Comparison of ENCODE assay signal across 14 cellular contexts in the genomic region with DNA sequence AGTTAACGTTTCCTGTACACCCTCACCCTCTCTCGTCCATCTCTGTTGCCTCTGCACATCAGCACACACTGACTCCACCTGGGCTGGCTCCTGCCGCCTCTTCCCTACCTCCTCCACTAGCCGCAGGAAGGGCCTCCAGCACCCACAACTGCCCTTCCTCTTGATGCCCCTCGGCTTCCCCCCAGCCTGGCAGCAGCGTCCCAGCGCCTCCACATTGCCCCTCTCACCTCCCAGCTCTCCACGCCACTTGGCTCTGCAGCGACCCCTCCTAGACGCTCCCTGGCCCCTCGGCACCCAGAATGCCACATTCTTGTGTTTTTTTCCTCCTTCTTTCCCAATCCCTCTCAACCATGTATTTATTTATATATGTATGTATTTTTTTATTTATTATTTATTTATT.
DNase-seq lines count a peak whose midpoint lies in the region; TF ChIP-seq lines count a peak whose summit lies in the region.
"Had no signal": no experiment of that assay in that cellular context is flagged by ENCODE, and none has a peak within 500 bp of the region (broad histone marks: within the 10 kb centered on the region; RNA-seq: fewer than 3 reads in every experiment).

No MANE protein-coding gene starts in this region.

- H3K9me2 ChIP-seq in neural cell (ENCODE audit: insufficient read depth, low read length): no peaks in the 10 kb centered on the region

- H3K79me1 ChIP-seq in mesendoderm (ENCODE audit: low read length): no peaks in the 10 kb centered on the region

- H4K5ac ChIP-seq in mesendoderm (ENCODE audit: low read length): no peak overlapping the region

- H2BK5ac ChIP-seq in mesendoderm (ENCODE audit: low read length): no peak overlapping the region

- no peak overlapping the region for H2AK5ac ChIP-seq in mesendoderm (ENCODE audit: low read length)

- H3K4me1 ChIP-seq in endodermal cell (ENCODE audit: control insufficient read depth, insufficient read depth, low read length) (no peaks in the 10 kb centered on the region), mesendoderm (ENCODE audit: control insufficient read depth, low read depth, low read length) (no peaks in the 10 kb centered on the region)
- H3K4me1 ChIP-seq: Caco-2, HAP-1 had no signal

- H3K4me3 Mint-ChIP-seq in chondrocyte (ENCODE audit: unreplicated experiment) (no peak overlapping the region), endodermal cell (no peak overlapping the region)
- H3K4me3 Mint-ChIP-seq: CD4-positive, alpha-beta memory T cell; HFFc6 had no signal

- no peaks in the 10 kb centered on the region for H3K27me3 Mint-ChIP-seq in chondrocyte (ENCODE audit: low read depth)
- H3K27me3 Mint-ChIP-seq in endodermal cell (ENCODE audit: insufficient read depth): peaks cover 4% of the 10 kb centered on the region

- TF ChIP-seq RAD21 in neural cell (conservative IDR thresholded peaks at IDR 0.05): no peak

- H3K4me3 ChIP-seq in endodermal cell (ENCODE audit: low read length): no peak overlapping the region
- no peak overlapping the region for H3K4me3 ChIP-seq in neural cell (ENCODE audit: low read length)
- no peak overlapping the region for H3K4me3 ChIP-seq in mesendoderm (ENCODE audit: low read length)
- H3K4me3 ChIP-seq: GM23248, HAP-1 had no signal

- 93 to 100% methylated on average over 3 to 11 of the region's 11 CpGs for WGBS in endodermal cell (ENCODE audit: insufficient coverage in 1 of 2, insufficient read length in 1 of 2), 2 experiments
- no CpG with 5 or more reads among the region's 11 CpGs for WGBS in mesendoderm (ENCODE audit: extremely low coverage, insufficient coverage, low lambda C conversion rate)

- peaks cover 3% of the 10 kb centered on the region for H3F3A ChIP-seq in neural cell (ENCODE audit: insufficient read depth, low read length, poor library complexity, severe bottlenecking)

- no peak overlapping the region for H2BK15ac ChIP-seq in mesendoderm (replicated peaks; ENCODE audit: low read depth)

- no peak overlapping the region for H4K8ac ChIP-seq in mesendoderm (ENCODE audit: low read depth, low read length)

- H3K9me3 ChIP-seq in endodermal cell (ENCODE audit: control insufficient read depth, low read length): no peaks in the 10 kb centered on the region
- H3K9me3 ChIP-seq in neural cell (ENCODE audit: low read length): no peaks in the 10 kb centered on the region
- H3K9me3 ChIP-seq: Caco-2, HAP-1 had no signal

- TF ChIP-seq CTCF in chondrocyte (IDR thresholded peaks at IDR 0.05) (no peak), endodermal cell (conservative IDR thresholded peaks at IDR 0.05) (no peak), neural cell (IDR thresholded peaks at IDR 0.05; ENCODE audit: poor library complexity, severe bottlenecking) (no peak)

- H3K79me2 ChIP-seq in neural cell (replicated peaks; ENCODE audit: insufficient read depth, low read length) (no peaks in the 10 kb centered on the region), mesendoderm (ENCODE audit: control insufficient read depth, insufficient read depth, low read length) (no peaks in the 10 kb centered on the region)

- no peak overlapping the region for H3K23ac ChIP-seq in mesendoderm (ENCODE audit: low read length)

- TF ChIP-seq EP300 in neural cell (conservative IDR thresholded peaks at IDR 0.05; ENCODE audit: poor library complexity, severe bottlenecking): no peak

- H3K56ac ChIP-seq in mesendoderm (ENCODE audit: low read length): no peak overlapping the region

- no peak overlapping the region for H2AFZ ChIP-seq in neural cell (ENCODE audit: low read depth, low read length)
- H2AFZ ChIP-seq: GM23248 had no signal

- H3K9me3 Mint-ChIP-seq in chondrocyte (ENCODE audit: low read depth): no peaks in the 10 kb centered on the region
- no peaks in the 10 kb centered on the region for H3K9me3 Mint-ChIP-seq in endodermal cell

- peaks cover 10% of the 10 kb centered on the region for H3K36me3 ChIP-seq in endodermal cell (ENCODE audit: control insufficient read depth, insufficient read depth, low read length)
- H3K36me3 ChIP-seq in neural cell (ENCODE audit: insufficient read depth, low read length): peaks cover 21% of the 10 kb centered on the region
- no peaks in the 10 kb centered on the region for H3K36me3 ChIP-seq in mesendoderm (ENCODE audit: control insufficient read depth, insufficient read depth, low read length)
- H3K36me3 ChIP-seq: HAP-1 had no signal

- H3K9ac ChIP-seq in endodermal cell (ENCODE audit: extremely low read depth, low read length, poor library complexity, severe bottlenecking): no peak overlapping the region
- H3K9ac ChIP-seq in neural cell (ENCODE audit: low read length): no peak overlapping the region
- H3K9ac ChIP-seq in mesendoderm (ENCODE audit: low read length): no peak overlapping the region
- H3K9ac ChIP-seq: GM23248 had no signal

- DNase-seq in chondrocyte (ENCODE audit: low spot score) (peak; percentile 81), endodermal cell (peak; percentile 18), COLO668 (lab: John Stamatoyannopoulos, UW; ENCODE audit: unreplicated experiment) (no peak), mesendoderm (no peak), NOMO-1 treated with dmso at 0.1 percent for 144 hours (lab: John Stamatoyannopoulos, UW; ENCODE audit: unreplicated experiment) (no peak)
- DNase-seq: C1 segment of cervical spinal cord; Caco-2; CD4-positive, alpha-beta memory T cell; DMS153; DND-41; GM23248; HFFc6 had no signal

- H3K27me3 ChIP-seq in endodermal cell (ENCODE audit: control insufficient read depth, insufficient read depth, low read length, poor library complexity, severe bottlenecking): no peaks in the 10 kb centered on the region
- no peaks in the 10 kb centered on the region for H3K27me3 ChIP-seq in neural cell (ENCODE audit: insufficient read depth, low read depth, low read length)
- H3K27me3 ChIP-seq in mesendoderm (ENCODE audit: insufficient read depth, low read length, poor library complexity): no peaks in the 10 kb centered on the region

- no peak overlapping the region for H2BK120ac ChIP-seq in mesendoderm (ENCODE audit: low read depth, low read length)

- no peak overlapping the region for H3K4ac ChIP-seq in mesendoderm (ENCODE audit: low read depth, low read length)

- H4K20me1 ChIP-seq in neural cell (ENCODE audit: insufficient read depth): no peaks in the 10 kb centered on the region

- H3K36me3 Mint-ChIP-seq in chondrocyte (ENCODE audit: low read depth): no peaks in the 10 kb centered on the region
- H3K36me3 Mint-ChIP-seq in endodermal cell (ENCODE audit: low read depth): peaks cover 5% of the 10 kb centered on the region
- H3K36me3 Mint-ChIP-seq: CD4-positive, alpha-beta memory T cell had no signal

- H3K27ac Mint-ChIP-seq in chondrocyte (ENCODE audit: unreplicated experiment) (no peak overlapping the region), endodermal cell (no peak overlapping the region)
- H3K27ac Mint-ChIP-seq: HFFc6 had no signal

- no peak overlapping the region for H3K18ac ChIP-seq in mesendoderm (ENCODE audit: low read length)

- H3K27ac ChIP-seq in endodermal cell (ENCODE audit: low read depth, low read length) (no peak overlapping the region), neural cell (ENCODE audit: low read length) (no peak overlapping the region), mesendoderm (ENCODE audit: low read depth, low read length) (no peak overlapping the region)
- H3K27ac ChIP-seq: GM23248 had no signal

- no peak overlapping the region for H3K4me2 ChIP-seq in neural cell (ENCODE audit: low read length)
- H3K4me2 ChIP-seq in mesendoderm (ENCODE audit: low read length): no peak overlapping the region

- H3K4me1 Mint-ChIP-seq in chondrocyte (ENCODE audit: low read depth) (peaks cover 8% of the 10 kb centered on the region), endodermal cell (peaks cover 16% of the 10 kb centered on the region)
- H3K4me1 Mint-ChIP-seq: CD4-positive, alpha-beta memory T cell had no signal

TF ChIP-seq in neural cell, 6 proteins besides CTCF, POLR2A, EP300 and RAD21:
- TF ChIP-seq SMC3 (conservative IDR thresholded peaks at IDR 0.05; ENCODE audit: poor library complexity): no peak
- no peak for TF ChIP-seq MXI1 (conservative IDR thresholded peaks at IDR 0.05; ENCODE audit: poor library complexity, severe bottlenecking)
- peak; percentile 2 for TF ChIP-seq POLR2AphosphoS5 (IDR thresholded peaks at IDR 0.05)

Comparison
In these comparisons a context has a peak if more than half of its experiments do, and no peak if none do; other contexts are left out.
1. DNase-seq: peak in chondrocyte (single experiment) and endodermal cell (single experiment); none in COLO668 (single experiment), mesendoderm (single experiment) and NOMO-1 treated with dmso at 0.1 percent for 144 hours (single experiment).